In the genomic region with DNA sequence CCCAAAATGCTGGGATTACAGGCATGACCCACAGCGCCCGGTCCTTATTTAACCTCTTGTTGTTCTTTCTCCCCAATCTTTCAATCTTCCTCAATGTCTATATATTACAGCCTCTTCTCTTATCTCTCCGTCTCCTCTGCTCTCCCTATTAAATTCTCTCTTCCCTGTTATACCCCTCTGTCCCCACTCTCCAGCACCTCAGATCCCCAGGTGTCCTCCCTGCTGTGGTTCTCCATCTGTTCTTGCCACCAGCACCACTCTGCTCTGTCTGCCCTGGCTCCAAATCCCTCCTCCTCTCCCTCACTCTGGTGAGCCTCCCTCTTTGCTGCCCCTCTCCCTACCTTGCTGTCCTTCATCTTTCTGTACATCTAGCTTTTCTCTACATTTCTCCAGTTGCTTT, we compare ENCODE assay signal across 9 cellular contexts. TPM values are rescaled to one million over a fixed set of nuclear protein-coding genes. Genes with fewer than 3 reads are reported as not detected.
DNase-seq lines count a peak whose midpoint lies in the region; TF ChIP-seq lines count a peak whose summit lies in the region.
"Had no signal": no experiment of that assay in that cellular context is flagged by ENCODE, and none has a peak within 500 bp of the region (broad histone marks: within the 10 kb centered on the region; RNA-seq: fewer than 3 reads in every experiment).

No MANE protein-coding gene starts in this region.

- H4K20me1 ChIP-seq in DOHH2 (ENCODE audit: control insufficient read depth, insufficient read depth, low read depth, low read length) (no peaks in the 10 kb centered on the region), osteoblast (ENCODE audit: insufficient read depth, low read length) (no peaks in the 10 kb centered on the region)

- 82 to 91% (median 86%) methylated on average over 3 of the region's 3 CpGs for WGBS in adrenal gland, 4 donors

- H3F3A ChIP-seq in DOHH2 (ENCODE audit: control insufficient read depth, insufficient read depth): no peaks in the 10 kb centered on the region

- no peaks in the 10 kb centered on the region for H3K9me3 ChIP-seq in DOHH2 (ENCODE audit: control insufficient read depth, insufficient read depth, low read length)
- no peaks in the 10 kb centered on the region for H3K9me3 ChIP-seq in osteoblast (ENCODE audit: low read depth, low read length)
- no peaks in the 10 kb centered on the region for H3K9me3 ChIP-seq in adrenal gland (replicated peaks in 1 of 3)

- H3K4me1 ChIP-seq in DOHH2 (ENCODE audit: control insufficient read depth, low read length) (peaks cover 6% of the 10 kb centered on the region; the same call in 1 of the 2 replicates), osteoblast (ENCODE audit: insufficient read depth, low read length) (no peaks in the 10 kb centered on the region), adrenal gland (replicated peaks in 1 of 2) (peaks cover 4 to 13% of the 10 kb centered on the region in 2 donors)

- H3K9me3 Mint-ChIP-seq in chondrocyte (ENCODE audit: low read depth): no peaks in the 10 kb centered on the region

- no peak for TF ChIP-seq POLR2A in NB4 (IDR thresholded peaks at IDR 0.05; ENCODE audit: extremely low read depth, insufficient read length)
- TF ChIP-seq POLR2A in adrenal gland (IDR thresholded peaks at IDR 0.05): no peak

- intact Hi-C loops in adrenal gland (cut with DNase I): no loop called here

- peaks cover 6% of the 10 kb centered on the region for H3K36me3 Mint-ChIP-seq in chondrocyte (ENCODE audit: low read depth)

- H3K79me2 ChIP-seq in DOHH2 (ENCODE audit: control insufficient read depth, low read length) (peaks cover 17% of the 10 kb centered on the region), osteoblast (ENCODE audit: insufficient read depth, low read length) (no peaks in the 10 kb centered on the region)

- H3K9me2 ChIP-seq in DOHH2 (replicated peaks; ENCODE audit: control insufficient read depth, low read length): no peaks in the 10 kb centered on the region

- H3K27ac Mint-ChIP-seq in chondrocyte (ENCODE audit: unreplicated experiment): peak overlapping the region; percentile 83

- peaks cover 18% of the 10 kb centered on the region for H3K4me1 Mint-ChIP-seq in chondrocyte (ENCODE audit: low read depth)

- H2AFZ ChIP-seq in osteoblast (ENCODE audit: low read length): no peak overlapping the region

- H3K27ac ChIP-seq in DOHH2 (ENCODE audit: low read depth, low read length) (no peak overlapping the region), osteoblast (ENCODE audit: low read depth, low read length) (no peak overlapping the region), adrenal gland (no peak overlapping the region)

- H3K4me2 ChIP-seq in DOHH2 (ENCODE audit: low read length): peak overlapping the region; percentile 69
- H3K4me2 ChIP-seq in osteoblast (ENCODE audit: insufficient read depth, low read length): peak overlapping the region; percentile 88

- no peak for TF ChIP-seq CTCF in DOHH2 (IDR thresholded peaks at IDR 0.05; ENCODE audit: low read depth, low read length, poor library complexity, severe bottlenecking)
- no peak for TF ChIP-seq CTCF in NB4 (IDR thresholded peaks at IDR 0.05; ENCODE audit: low read depth, low read length)
- TF ChIP-seq CTCF in chondrocyte (IDR thresholded peaks at IDR 0.05): no peak
- no peak for TF ChIP-seq CTCF in osteoblast (IDR thresholded peaks at IDR 0.05; ENCODE audit: extremely low read depth, low read depth, low read length)
- TF ChIP-seq CTCF in adrenal gland (IDR thresholded peaks at IDR 0.05): no peak

- peak overlapping the region; percentile 94 for H3K4me3 ChIP-seq in DOHH2 (ENCODE audit: low read length)
- peak overlapping the region; percentile 71 for H3K4me3 ChIP-seq in NB4 (ENCODE audit: low read depth, low read length)
- H3K4me3 ChIP-seq in osteoblast (ENCODE audit: insufficient read depth, low read length): peak overlapping the region; percentile 85
- H3K4me3 ChIP-seq in adrenal gland: peak overlapping the region in 1 of 4 donors; percentile 80

- no peak for DNase-seq in NB4 (ENCODE audit: low read depth)
- DNase-seq in chondrocyte (ENCODE audit: low spot score): no peak
- DNase-seq in osteoblast (ENCODE audit: insufficient read length, low spot score, missing footprints): no peak
- no peak for DNase-seq in adrenal gland
- no peak for DNase-seq in COR-L47 (lab: John Stamatoyannopoulos, UW)
- DNase-seq in COLO668 (lab: John Stamatoyannopoulos, UW; ENCODE audit: unreplicated experiment): no peak
- DNase-seq in NOMO-1 treated with dmso at 0.1 percent for 144 hours (lab: John Stamatoyannopoulos, UW; ENCODE audit: unreplicated experiment): no peak

- H3K36me3 ChIP-seq in DOHH2 (ENCODE audit: control insufficient read depth, low read length): peaks cover 4% of the 10 kb centered on the region
- H3K36me3 ChIP-seq in osteoblast (ENCODE audit: insufficient read depth, low read length): no peaks in the 10 kb centered on the region
- H3K36me3 ChIP-seq in adrenal gland (replicated peaks in 1 of 2): no peaks in the 10 kb centered on the region

- peak overlapping the region; percentile 88 for H3K4me3 Mint-ChIP-seq in chondrocyte (ENCODE audit: unreplicated experiment)

- H3K27me3 Mint-ChIP-seq in chondrocyte (ENCODE audit: low read depth): no peaks in the 10 kb centered on the region

- H3K27me3 ChIP-seq in DOHH2 (ENCODE audit: control insufficient read depth, low read length) (no peaks in the 10 kb centered on the region), osteoblast (ENCODE audit: insufficient read depth, low read length) (no peaks in the 10 kb centered on the region), adrenal gland (no peaks in the 10 kb centered on the region)
- H3K27me3 ChIP-seq: left lung had no signal

RNA-seq across cellular contexts. Expression of a gene that starts 1.1 kb away (rescaled TPM):
- total RNA-seq in chondrocyte: 7.2 to 8.3 TPM (median 7.8 TPM) in 3 replicates
- total RNA-seq in osteoblast: 8.5 and 9.8 TPM in 2 replicates
- 10 to 100 TPM in 1 of 8 donors, 1 to 10 TPM in 6, under 1 TPM in 1; 0.42 to 17.7 (median 4.9) TPM for total RNA-seq in adrenal gland
- polyA plus RNA-seq in adrenal gland: 10 to 100 TPM in 1 of 3 donors, 1 to 10 TPM in 2; 8.0 to 17.1 (median 9.7) TPM

RNA-seq across cellular contexts. Expression of a gene that starts 35.9 kb away (rescaled TPM):
- total RNA-seq in chondrocyte: 13.9 to 17.4 TPM (median 16.7 TPM) in 3 replicates
- 15.0 and 23.2 TPM in 2 replicates for total RNA-seq in osteoblast
- total RNA-seq in adrenal gland: 10 to 100 TPM; 11.3 to 27.0 (median 16.1) TPM
- polyA plus RNA-seq in adrenal gland: 10 to 100 TPM in 1 of 3 donors, 1 to 10 TPM in 2; 2.1 to 32.2 (median 2.7) TPM

RNA-seq across cellular contexts. Expression of a gene that starts 50.7 kb away (rescaled TPM):
- total RNA-seq in chondrocyte: 16.3 to 24.5 TPM (median 18.4 TPM) in 3 replicates
- total RNA-seq in osteoblast: 10.5 and 15.3 TPM in 2 replicates
- total RNA-seq in adrenal gland: 10 to 100 TPM in 6 of 8 donors, 1 to 10 TPM in 2; 8.3 to 21.8 (median 13.9) TPM
- 1 to 10 TPM; 3.8 to 6.8 (median 5.7) TPM for polyA plus RNA-seq in adrenal gland
